ENCODE assay signal across 8 cellular contexts in the genomic region with DNA sequence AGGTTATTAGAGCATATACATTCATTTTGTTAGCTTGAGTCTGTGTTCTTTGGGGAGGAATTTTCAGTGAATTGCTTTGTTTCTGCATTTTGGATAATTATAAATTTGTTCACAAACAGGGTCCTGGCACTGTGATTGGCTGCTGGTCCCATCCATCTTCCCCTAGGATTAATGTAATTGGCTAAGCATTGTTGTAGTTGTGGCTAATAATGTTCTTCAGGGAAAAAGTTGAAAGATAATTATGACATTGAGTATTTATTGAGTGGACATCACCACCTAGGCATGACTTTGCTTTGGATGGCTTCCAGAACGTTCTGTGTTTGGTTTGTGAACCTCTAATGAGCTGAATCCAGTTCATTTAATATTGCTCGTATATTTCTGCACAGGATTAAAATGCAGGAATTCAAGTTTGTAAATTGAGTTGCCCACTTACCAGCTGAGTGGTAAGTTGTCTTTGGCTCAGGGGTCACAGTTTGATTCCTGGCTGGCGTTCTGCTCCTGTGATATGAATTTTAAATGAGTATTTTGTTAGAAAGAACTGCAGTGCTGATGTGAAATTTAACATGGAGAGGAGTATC. TPM values are rescaled to one million over a fixed set of nuclear protein-coding genes. Genes with fewer than 3 reads are reported as not detected.
DNase-seq lines count a peak whose midpoint lies in the region; ATAC-seq, FAIRE-seq and TF ChIP-seq lines count a peak whose summit lies in the region.

No MANE protein-coding gene starts in this region.

- no peak overlapping the region for H2AFZ ChIP-seq in astrocyte (ENCODE audit: low read depth, low read length)

- TF ChIP-seq POLR2A in heart left ventricle (IDR thresholded peaks at IDR 0.05), result no peak
- TF ChIP-seq POLR2A in uterus (IDR thresholded peaks at IDR 0.05), result no peak
- no peak for TF ChIP-seq POLR2A in Peyer's patch (IDR thresholded peaks at IDR 0.05)

- H3K4me3 ChIP-seq in heart left ventricle (peak overlapping the region in 2 of 12 donors; percentile 5 to 8), astrocyte (ENCODE audit: insufficient read depth, low read depth, low read length) (no peak overlapping the region), uterus (no peak overlapping the region), Peyer's patch (no peak overlapping the region)

- no peak overlapping the region for H3K9ac ChIP-seq in astrocyte (ENCODE audit: low read length)

- peaks cover 39% of the 10 kb centered on the region for H3K4me1 Mint-ChIP-seq in astrocyte (ENCODE audit: low read depth, unreplicated experiment)

- TF ChIP-seq CTCF in heart left ventricle (IDR thresholded peaks at IDR 0.05) (no peak), astrocyte (IDR thresholded peaks at IDR 0.05; ENCODE audit: insufficient read depth, low read depth, low read length) (no peak), uterus (IDR thresholded peaks at IDR 0.05) (no peak), Peyer's patch (IDR thresholded peaks at IDR 0.05) (no peak)

- intact Hi-C loops in heart left ventricle (cut with DNase I) (loop anchor here in 1 of 10 donors (2.0 kb wide), 1 partner anchor 17 kb away; no protein-coding TSS in a partner anchor), left cardiac atrium (cut with DNase I) (no loop called here), uterus (cut with DNase I; ENCODE audit: low total_unique reads) (no loop called here), posterior vena cava (cut with DNase I) (no loop called here)

- no peaks in the 10 kb centered on the region for H3K9me3 ChIP-seq in heart left ventricle
- H3K9me3 ChIP-seq in astrocyte (ENCODE audit: insufficient read depth, low read depth, low read length), result no peaks in the 10 kb centered on the region
- H3K9me3 ChIP-seq in uterus, result no peaks in the 10 kb centered on the region
- H3K9me3 ChIP-seq in Peyer's patch, result no peaks in the 10 kb centered on the region

- H3K27me3 ChIP-seq in heart left ventricle, result no peaks in the 10 kb centered on the region
- no peaks in the 10 kb centered on the region for H3K27me3 ChIP-seq in astrocyte (ENCODE audit: insufficient read depth, low read length)
- H3K27me3 ChIP-seq in uterus, result no peaks in the 10 kb centered on the region
- H3K27me3 ChIP-seq in Peyer's patch, result no peaks in the 10 kb centered on the region

- no peaks in the 10 kb centered on the region for H3K36me3 Mint-ChIP-seq in astrocyte (ENCODE audit: low read depth, unreplicated experiment)

- H3K27me3 Mint-ChIP-seq in astrocyte (ENCODE audit: low read depth, unreplicated experiment), result no peaks in the 10 kb centered on the region

- WGBS in heart left ventricle, 4 donors, result 27 to 49% (median 33%) methylated on average over 3 of the region's 3 CpGs

- no peak overlapping the region for H3K4me3 Mint-ChIP-seq in astrocyte (ENCODE audit: unreplicated experiment)

- peaks cover 96% of the 10 kb centered on the region for H3K79me2 ChIP-seq in astrocyte (ENCODE audit: insufficient read depth, low read length)

- H3K27ac ChIP-seq in heart left ventricle (peak overlapping the region in 10 of 12 donors; percentile 5 to 50 (median 34)), astrocyte (ENCODE audit: low read depth, low read length) (peak overlapping the region; percentile 22), uterus (peak overlapping the region; percentile 48 to 52), Peyer's patch (no peak overlapping the region)

- H3K27ac Mint-ChIP-seq in astrocyte (ENCODE audit: unreplicated experiment), result no peak overlapping the region

- H3K36me3 ChIP-seq in heart left ventricle (peaks cover 0 to 17% (median 11%) of the 10 kb centered on the region in 9 donors), astrocyte (ENCODE audit: insufficient read depth, low read length) (peaks cover 8% of the 10 kb centered on the region), uterus (no peaks in the 10 kb centered on the region), Peyer's patch (peaks cover 0 to 8% (median 0%) of the 10 kb centered on the region in 3 donors)

- no peak for FAIRE-seq in astrocyte (lab: Jason Lieb, UNC)
- FAIRE-seq in islet of Langerhans (lab: Jason Lieb, UNC), result peak; percentile 98

- peaks cover 50% of the 10 kb centered on the region for H4K20me1 ChIP-seq in astrocyte (ENCODE audit: insufficient read depth, low read length)

- H3K4me2 ChIP-seq in astrocyte (ENCODE audit: low read length), result peak overlapping the region; percentile 20

- ATAC-seq in heart left ventricle (peak in 2 of 4 donors; percentile 42 to 54), left cardiac atrium (no peak), HG02610 (IDR thresholded peaks at IDR 0.05; ENCODE audit: unreplicated experiment) (no peak)

- H3K9me3 Mint-ChIP-seq in astrocyte (ENCODE audit: unreplicated experiment), result no peaks in the 10 kb centered on the region

- DNase-seq in heart left ventricle, result peak in 4 of 5 donors; percentile 45 to 72 (median 58)
- no peak for DNase-seq in left cardiac atrium
- DNase-seq in astrocyte (ENCODE audit: low read depth), result peak; percentile 72
- DNase-seq in uterus, result peak in 1 of 2 donors; percentile 71
- DNase-seq in posterior vena cava (ENCODE audit: low spot score), result no peak
- no peak for DNase-seq in Peyer's patch

- H3K4me1 ChIP-seq in heart left ventricle (peaks cover 0 to 65% (median 45%) of the 10 kb centered on the region in 12 donors), astrocyte (ENCODE audit: insufficient read depth, low read length) (peaks cover 21% of the 10 kb centered on the region), uterus (peaks cover 0 to 2% of the 10 kb centered on the region in 2 donors), Peyer's patch (peaks cover 0 to 22% (median 0%) of the 10 kb centered on the region in 4 donors)

RNA-seq across cellular contexts. Expression of gene ARID1B, which starts 55.1 kb away (rescaled TPM):
- total RNA-seq in heart left ventricle (10 to 100 TPM; 34.3 to 76.1 (median 53.9) TPM), left cardiac atrium (10 to 100 TPM; 45.4 to 48.0 TPM), astrocyte (75.4 and 78.2 TPM in 2 replicates), uterus (100 to 1,000 TPM in 2 of 4 donors, 10 to 100 TPM in 2; 63.8 to 198 (median 125) TPM), posterior vena cava (10 to 100 TPM; 79.3 to 84.6 TPM), Peyer's patch (100 to 1,000 TPM; 117 to 174 (median 149) TPM)
- 10 to 100 TPM; 15.3 to 24.0 TPM for polyA plus RNA-seq in heart left ventricle

Comparison
In these comparisons a context has a peak if more than half of its experiments do, and no peak if none do; other contexts are left out.
1. DNase-seq: peak in heart left ventricle (4 of 5) and astrocyte (single experiment); none in left cardiac atrium (single experiment), posterior vena cava (single experiment) and Peyer's patch (0 of 3).
2. H3K27ac ChIP-seq: peak in heart left ventricle (10 of 12), astrocyte (single experiment) and uterus (2 of 2); none in Peyer's patch (0 of 4).